8 cellular contexts compared by ENCODE assay signal in the genomic region with DNA sequence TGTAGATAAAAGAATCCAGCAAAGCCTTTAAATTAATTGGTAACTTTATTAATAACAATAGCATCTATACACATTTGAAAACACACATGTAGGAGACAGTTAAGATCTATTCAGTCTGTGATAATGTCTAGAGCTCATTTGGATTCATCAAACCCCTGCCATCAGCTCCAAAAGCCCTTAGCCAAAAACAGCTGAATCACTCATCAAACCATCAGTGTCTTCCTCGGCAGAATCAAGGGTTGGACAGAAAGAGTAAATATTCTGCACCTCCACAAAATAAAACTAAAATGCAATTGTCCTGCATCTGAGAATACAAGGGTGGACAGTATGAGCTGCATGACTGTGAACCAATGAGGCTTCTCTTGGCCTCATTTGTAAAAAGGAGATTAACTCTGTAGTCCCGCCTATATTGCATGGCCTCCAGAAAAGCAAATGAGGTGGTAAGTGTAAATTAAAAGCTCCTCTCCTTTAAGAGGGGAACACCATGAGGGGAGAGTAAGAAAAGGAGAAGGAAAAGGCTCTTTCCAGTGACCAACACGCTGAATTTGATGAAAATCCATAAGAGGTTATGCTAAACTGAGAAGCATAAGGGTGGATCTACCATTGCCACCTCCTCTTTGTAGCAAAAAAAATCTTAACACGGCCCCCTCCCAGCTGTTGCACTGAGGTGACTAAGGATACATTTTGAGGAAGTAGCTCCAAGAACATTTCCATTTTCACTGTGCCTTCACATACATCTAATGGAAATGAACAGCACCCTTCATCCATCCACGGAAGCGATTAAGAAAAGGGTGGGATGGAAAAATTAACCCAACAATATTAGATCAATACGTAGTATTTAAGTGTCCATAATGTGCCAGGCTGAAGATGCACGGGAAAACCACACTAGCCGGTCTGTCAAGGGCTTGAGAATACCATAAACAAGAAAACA. TPM values are rescaled to one million over a fixed set of nuclear protein-coding genes. Genes with fewer than 3 reads are reported as not detected.
A peak's percentile ranks its signal among the peaks of the same experiment; 100 is the strongest.
DNase-seq lines count a peak whose midpoint lies in the region; ATAC-seq and TF ChIP-seq lines count a peak whose summit lies in the region.

No MANE protein-coding gene starts in this region.

- TF ChIP-seq CTCF in C4-2B (conservative IDR thresholded peaks at IDR 0.05): no peak
- TF ChIP-seq CTCF in MCF 10A (IDR thresholded peaks at IDR 0.05; ENCODE audit: unreplicated experiment): no peak

- no peak overlapping the region for H3K4me3 Mint-ChIP-seq in MCF 10A (ENCODE audit: unreplicated experiment)

- DNase-seq in H4 (ENCODE audit: low spot score) (peak; percentile 37), NCI-H774 (lab: John Stamatoyannopoulos, UW) (peak; percentile 48), MCF 10A (ENCODE audit: unreplicated experiment) (peak; percentile 47), amniotic stem cell (lab: John Stamatoyannopoulos, UW) (no peak)

- H3K36me3 ChIP-seq in mesodermal cell (ENCODE audit: control insufficient read depth, insufficient read depth, low read length): no peaks in the 10 kb centered on the region

- H3K27ac ChIP-seq in C4-2B: peak overlapping the region; percentile 99
- peak overlapping the region; percentile 100 for H3K27ac ChIP-seq in mesodermal cell (ENCODE audit: low read depth, low read length, severe bottlenecking)

- BruUV-seq in MCF 10A (replicated peaks; lab: Mats Ljungman, UMichigan): no TSS peak

- no peak overlapping the region for H3K27ac Mint-ChIP-seq in MCF 10A (ENCODE audit: low read depth, unreplicated experiment)

- intact Hi-C loops in MCF 10A (cut with micrococcal nuclease): no loop called here

- no peaks in the 10 kb centered on the region for H3K9me3 ChIP-seq in mesodermal cell (ENCODE audit: control insufficient read depth, low read length)

- no peaks in the 10 kb centered on the region for H3K4me1 ChIP-seq in mesodermal cell (ENCODE audit: control insufficient read depth, insufficient read depth, low read length, poor library complexity, severe bottlenecking)

- no peak for ATAC-seq in HG02840 (IDR thresholded peaks at IDR 0.05; ENCODE audit: low FRiP score, unreplicated experiment)
- no peak for ATAC-seq in GM21825 (IDR thresholded peaks at IDR 0.05; ENCODE audit: unreplicated experiment)

- CTCF ChIA-PET in MCF 10A (lab: Yijun Ruan, JAX): interaction anchor here (0.5 to 1.1 kb wide), 7 partner anchors 17 to 1710 kb away, joined by 3 to 5 read pairs (median 3); no protein-coding TSS in a partner anchor

- no peaks in the 10 kb centered on the region for H3K4me1 Mint-ChIP-seq in MCF 10A (ENCODE audit: insufficient read depth, unreplicated experiment)

- 6% methylated on average over 6 of the region's 9 CpGs; no CpG with 5 or more reads in 1 of the 2 experiments for WGBS in mesodermal cell (ENCODE audit: insufficient coverage in 2 of 2), 2 experiments

- no peaks in the 10 kb centered on the region for H3K36me3 Mint-ChIP-seq in MCF 10A (ENCODE audit: insufficient read depth, unreplicated experiment)

- no peaks in the 10 kb centered on the region for H3K9me3 Mint-ChIP-seq in MCF 10A (ENCODE audit: unreplicated experiment)

- peak overlapping the region; percentile 60 for H3K4me3 ChIP-seq in mesodermal cell (ENCODE audit: extremely low read depth, insufficient read depth, low read length, poor library complexity, severe bottlenecking)

- H3K27me3 Mint-ChIP-seq in MCF 10A (ENCODE audit: insufficient read depth, unreplicated experiment): no peaks in the 10 kb centered on the region

- POLR2A ChIA-PET in MCF 10A (lab: Yijun Ruan, JAX): interaction anchor here (0.5 to 11.7 kb wide), 14 partner anchors 12 to 920 kb away, joined by 3 to 632 read pairs (median 6); a partner anchor contains a TSS

RNA-seq across cellular contexts. Expression of a gene that starts 14.7 kb away (rescaled TPM):
- 2.9 and 3.0 TPM in 2 replicates for total RNA-seq in H4 (2014; rRNA removed; shearing (Covaris generic))
- 17.4 and 22.4 TPM in 2 replicates for total RNA-seq in MCF 10A (2022)
- 2.4 TPM for polyA plus RNA-seq in mesodermal cell (2013, experiment 1 of 2)
- 2.4 TPM for polyA plus RNA-seq in mesodermal cell (2013, experiment 2 of 2)

RNA-seq across cellular contexts. Expression of a gene that starts 32.9 kb away (rescaled TPM):
- total RNA-seq in H4 (2014; rRNA removed; shearing (Covaris generic)): 16.4 and 18.1 TPM in 2 replicates
- 0.12 TPM in 1 of 2 replicates, not detected in the other for total RNA-seq in MCF 10A (2022)
- 53.0 TPM for polyA plus RNA-seq in mesodermal cell (2013, experiment 1 of 2)
- 42.6 TPM for polyA plus RNA-seq in mesodermal cell (2013, experiment 2 of 2)

RNA-seq across cellular contexts. Expression of a gene that starts 42.9 kb away (rescaled TPM):
- total RNA-seq in H4 (2014; rRNA removed; shearing (Covaris generic)): 19.2 and 38.0 TPM in 2 replicates
- total RNA-seq in MCF 10A (2022): 79.2 and 99.2 TPM in 2 replicates
- 60.7 TPM for polyA plus RNA-seq in mesodermal cell (2013, experiment 1 of 2)
- 58.0 TPM for polyA plus RNA-seq in mesodermal cell (2013, experiment 2 of 2)

RNA-seq across cellular contexts. Expression of a gene that starts 52.0 kb away (rescaled TPM):
- 2.6 and 2.9 TPM in 2 replicates for total RNA-seq in H4 (2014; rRNA removed; shearing (Covaris generic))
- total RNA-seq in MCF 10A (2022): 23.8 and 33.5 TPM in 2 replicates
- polyA plus RNA-seq in mesodermal cell (2013, experiment 1 of 2): 13.1 TPM
- 12.6 TPM for polyA plus RNA-seq in mesodermal cell (2013, experiment 2 of 2)

Comparison
In these comparisons a context has a peak if more than half of its experiments do, and no peak if none do; other contexts are left out.
1. RNA of a gene that starts 32.9 kb away (total RNA-seq): 16.4 to 18.1 TPM in H4; 0.12 TPM in MCF 10A; every median in the first group is over 10 times any median in the second.